ENCODE assay signal across 10 cellular contexts in genomic region chr1:42259059-42259738, GRCh38.
DNase-seq lines count a peak whose midpoint lies in the region; ATAC-seq and TF ChIP-seq lines count a peak whose summit lies in the region.
"Had no signal": no experiment of that assay in that cellular context is flagged by ENCODE, and none has a peak within 500 bp of the region (broad histone marks: within the 10 kb centered on the region; RNA-seq: fewer than 3 reads in every experiment).

No MANE protein-coding gene starts in this region.

- H3K36me3 Mint-ChIP-seq in activated CD8-positive, alpha-beta T cell treated with anti-CD3 and anti-CD28 coated beads for 36 hours (ENCODE audit: low read depth): peaks cover 41% of the 10 kb centered on the region

- peaks cover 2% of the 10 kb centered on the region for H3K9me3 Mint-ChIP-seq in activated CD8-positive, alpha-beta T cell treated with anti-CD3 and anti-CD28 coated beads for 36 hours

- H3K4me1 ChIP-seq in HEK293 (ENCODE audit: control insufficient read depth, insufficient read depth, low read length) (peaks cover 25% of the 10 kb centered on the region; the same call in 1 of the 2 replicates), lower lobe of right lung (peaks cover 28% of the 10 kb centered on the region)

- peaks cover 47% of the 10 kb centered on the region for H3K4me1 Mint-ChIP-seq in activated CD8-positive, alpha-beta T cell treated with anti-CD3 and anti-CD28 coated beads for 36 hours (ENCODE audit: low read depth)

- H3K4me3 ChIP-seq in HEK293 (ENCODE audit: low read depth, low read length): no peak overlapping the region
- no peak overlapping the region for H3K4me3 ChIP-seq in lower lobe of right lung

- no peaks in the 10 kb centered on the region for H3K27me3 ChIP-seq in lower lobe of right lung (ENCODE audit: low read depth)

- intact Hi-C loops in lower lobe of right lung (cut with DNase I): no loop called here
- intact Hi-C loops in activated CD8-positive, alpha-beta T cell treated with anti-CD3 and anti-CD28 coated beads for 36 hours (cut with micrococcal nuclease): no loop called here

- TF ChIP-seq CTCF in HEK293 (tag by site-specific recombination; IDR thresholded peaks at IDR 0.05) (no peak), lower lobe of right lung (IDR thresholded peaks at IDR 0.05) (no peak)
- no peak for TF ChIP-seq CTCF in activated CD8-positive, alpha-beta T cell treated with anti-CD3 and anti-CD28 coated beads for 36 hours (IDR thresholded peaks at IDR 0.05)

- no peaks in the 10 kb centered on the region for H3K9me3 ChIP-seq in HEK293 (ENCODE audit: control insufficient read depth, insufficient read depth, low read depth, low read length)
- H3K9me3 ChIP-seq in lower lobe of right lung: no peaks in the 10 kb centered on the region

- no peaks in the 10 kb centered on the region for H3K27me3 Mint-ChIP-seq in activated CD8-positive, alpha-beta T cell treated with anti-CD3 and anti-CD28 coated beads for 36 hours
- H3K27me3 Mint-ChIP-seq: activated naive CD4-positive, alpha-beta T cell treated with anti-CD3 and anti-CD28 coated beads, Interleukin-2, amount 50 U/mL, for 24 hours; IgD-negative memory B cell had no signal

- peak overlapping the region; percentile 48 for H3K27ac ChIP-seq in HEK293 (ENCODE audit: extremely low read depth, low read depth, low read length)
- peak overlapping the region; percentile 95 for H3K27ac ChIP-seq in angular gyrus (ENCODE audit: low read depth, low read length)
- H3K27ac ChIP-seq in lower lobe of right lung: peak overlapping the region; percentile 19

- CTCF ChIA-PET in HEK293 (lab: Yijun Ruan, JAX): interaction anchor here (0.7 kb wide), 1 partner anchor 467 kb away, joined by 4 read pairs; no protein-coding TSS in a partner anchor
- CTCF ChIA-PET in activated CD8-positive, alpha-beta T cell treated with anti-CD3 and anti-CD28 coated beads for 36 hours (lab: Charles Lee): interaction anchor here (0.7 to 0.8 kb wide), 2 partner anchors 13 to 86 kb away, joined by 3 read pairs; no protein-coding TSS in a partner anchor

- POLR2A ChIA-PET in HEK293 (lab: Yijun Ruan, JAX): no interaction called here
- POLR2A ChIA-PET in activated CD8-positive, alpha-beta T cell treated with anti-CD3 and anti-CD28 coated beads for 36 hours (lab: Charles Lee): interaction anchor here (0.8 kb wide), 1 partner anchor 123 kb away, joined by 3 read pairs; no protein-coding TSS in a partner anchor

- ATAC-seq in lower lobe of right lung: peak; percentile 63
- no peak for ATAC-seq in activated CD8-positive, alpha-beta T cell treated with anti-CD3 and anti-CD28 coated beads for 36 hours

- no peak overlapping the region for H3K4me3 Mint-ChIP-seq in activated CD8-positive, alpha-beta T cell treated with anti-CD3 and anti-CD28 coated beads for 36 hours
- H3K4me3 Mint-ChIP-seq: activated naive CD4-positive, alpha-beta T cell treated with anti-CD3 and anti-CD28 coated beads, Interleukin-2, amount 50 U/mL, for 24 hours; IgD-negative memory B cell had no signal

- DNase-seq in AG08395 (ENCODE audit: low spot score) (peak; percentile 17), lower lobe of right lung (no peak), RKO (ENCODE audit: low spot score) (no peak), NCI-H345 (lab: John Stamatoyannopoulos, UW) (no peak), SHP77 treated with DMSO at 0.1 percent for 48 hours (lab: John Stamatoyannopoulos, UW) (no peak)
- DNase-seq in activated CD8-positive, alpha-beta T cell treated with anti-CD3 and anti-CD28 coated beads for 36 hours: no peak

- peaks cover 0 to 6% of the 10 kb centered on the region in 2 experiments; a peak in 2 of 3 replicates for H3K36me3 ChIP-seq in HEK293 (ENCODE audit: control insufficient read depth in 2 of 2, insufficient read depth in 1 of 2, low read length in 2 of 2)
- H3K36me3 ChIP-seq in lower lobe of right lung: peaks cover 4% of the 10 kb centered on the region

- no peak overlapping the region for H3K27ac Mint-ChIP-seq in activated CD8-positive, alpha-beta T cell treated with anti-CD3 and anti-CD28 coated beads for 36 hours

TF ChIP-seq in HEK293, 187 proteins besides CTCF, POLR2A, EP300 and RAD21:
- TF ChIP-seq OSR2 (tag by site-specific recombination; IDR thresholded peaks at IDR 0.05) (peak; percentile 62), ZNF426 (tag by site-specific recombination; IDR thresholded peaks at IDR 0.05) (no peak), PRDM10 (tag by site-specific recombination; IDR thresholded peaks at IDR 0.05) (peak; percentile 37; the same call in 1 of the 2 replicates), ZNF366 (tag by site-specific recombination; conservative IDR thresholded peaks at IDR 0.05) (no peak), ZNF335 (tag by site-specific recombination; conservative IDR thresholded peaks at IDR 0.05) (0 out of 2 replicates have a peak, but pooled peaks have one; percentile 14), FEZF1 (tag by site-specific recombination; IDR thresholded peaks at IDR 0.05) (peak; percentile 49; the same call in 1 of the 2 replicates), ZBTB48 (tag by site-specific recombination; IDR thresholded peaks at IDR 0.05) (peak; percentile 23; the same call in 1 of the 2 replicates), PATZ1 (tag by site-specific recombination; IDR thresholded peaks at IDR 0.05) (no peak), INSM2 (tag by site-specific recombination; IDR thresholded peaks at IDR 0.05) (peak; percentile 69; the same call in 1 of the 2 replicates), ZNF221 (tag by site-specific recombination; IDR thresholded peaks at IDR 0.05; ENCODE audit: borderline replicate concordance) (no peak), ZBTB17 (tag by site-specific recombination; IDR thresholded peaks at IDR 0.05) (peak; percentile 92), PRDM1 (tag by site-specific recombination; IDR thresholded peaks at IDR 0.05) (peak; percentile 85)

Comparison
In these comparisons a context has a peak if more than half of its experiments do, and no peak if none do; other contexts are left out.
1. H3K27ac ChIP-seq: peak in every context shown above with its lines; median percentile 95 in angular gyrus; 48 in HEK293; 19 in lower lobe of right lung.